29 cellular contexts compared by ENCODE assay signal in the genomic region with DNA sequence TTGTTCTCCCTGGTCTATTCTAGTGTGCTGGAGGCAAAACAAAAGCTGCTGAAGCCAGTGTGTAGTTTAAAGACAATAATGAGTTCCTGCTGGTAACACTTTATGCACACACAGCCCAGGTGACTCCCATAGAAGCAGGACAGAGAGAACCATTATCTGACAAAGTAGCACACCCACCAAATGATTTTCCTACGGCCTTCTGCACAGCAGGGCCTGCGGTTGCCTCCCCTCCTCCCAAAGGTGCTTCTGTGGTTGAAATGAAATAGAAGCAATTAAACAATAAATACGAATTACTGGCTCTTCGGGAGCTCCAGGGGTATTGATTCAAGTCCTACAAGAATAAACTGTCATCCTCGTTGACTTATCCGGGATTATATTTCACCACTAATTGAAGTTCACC.
DNase-seq lines count a peak whose midpoint lies in the region; ATAC-seq and TF ChIP-seq lines count a peak whose summit lies in the region.
"Had no signal": no experiment of that assay in that cellular context is flagged by ENCODE, and none has a peak within 500 bp of the region (broad histone marks: within the 10 kb centered on the region; RNA-seq: fewer than 3 reads in every experiment).

No MANE protein-coding gene starts in this region.

- no peak overlapping the region for H2BK15ac ChIP-seq in H9 (ENCODE audit: low read depth, low read length)

- H3K79me2 ChIP-seq in H9 (ENCODE audit: insufficient read depth, low read length) = no peaks in the 10 kb centered on the region
- H3K79me2 ChIP-seq: parathyroid adenoma had no signal

- H3K56ac ChIP-seq in H9 (ENCODE audit: insufficient read length, low read depth, low read length) = no peak overlapping the region

- no peak overlapping the region for H3K4me3 ChIP-seq in ascending aorta
- H3K4me3 ChIP-seq: adrenal gland, left ventricle myocardium inferior, Peyer's patch had no signal

- no peak overlapping the region for H4K5ac ChIP-seq in H9 (ENCODE audit: insufficient read length, low read depth, low read length)

- no peak overlapping the region for H3K4me2 ChIP-seq in H9 (ENCODE audit: insufficient read depth, insufficient read length, low read length)

- no peak overlapping the region for H3K18ac ChIP-seq in H9 (ENCODE audit: insufficient read length, low read depth, low read length)

- no peak overlapping the region for H2AK5ac ChIP-seq in H9 (ENCODE audit: insufficient read length, low read length)

- H3K23me2 ChIP-seq in H9 (ENCODE audit: insufficient read length, low read depth, low read length, poor library complexity, severe bottlenecking) = no peaks in the 10 kb centered on the region

- no peak overlapping the region for H3K9ac ChIP-seq in H9 (ENCODE audit: extremely low read depth, insufficient read length, low read length)
- H3K9ac ChIP-seq: parathyroid adenoma had no signal

- H3K27me3 Mint-ChIP-seq in H9 (ENCODE audit: low read depth) = peaks cover under 1% of the 10 kb centered on the region
- H3K27me3 Mint-ChIP-seq: activated CD4-positive, alpha-beta memory T cell treated with anti-CD3 and anti-CD28 coated beads, Interleukin-2, amount 10 ng/mL, durations not matched to agents 7 days and 5 days; stimulated activated memory B cell treated with anti-CD40 and anti-IgM and Interleukin-4, amounts not matched to agents 10 μg/mL and 1 μg/mL and 100 μg/mL, for 72 hours had no signal

- no peak overlapping the region for H3K27ac Mint-ChIP-seq in H9
- H3K27ac Mint-ChIP-seq: activated CD4-positive, alpha-beta memory T cell treated with anti-CD3 and anti-CD28 coated beads, Interleukin-2, amount 10 ng/mL, durations not matched to agents 7 days and 5 days; activated naive CD4-positive, alpha-beta T cell treated with anti-CD3 and anti-CD28 coated beads for 36 hours; brain; HFFc6; stimulated activated memory B cell treated with anti-CD40 and anti-IgM and Interleukin-4, amounts not matched to agents 10 μg/mL and 1 μg/mL and 100 μg/mL, for 72 hours; type B pancreatic cell had no signal

- H3K14ac ChIP-seq in H9 (ENCODE audit: insufficient read depth, low read length) = no peak overlapping the region

- no peak overlapping the region for H2AFZ ChIP-seq in H9 (ENCODE audit: low read length)
- H2AFZ ChIP-seq: parathyroid adenoma had no signal

- no peak overlapping the region for H3K23ac ChIP-seq in H9 (ENCODE audit: insufficient read length, low read depth, low read length)

- H4K91ac ChIP-seq in H9 (ENCODE audit: insufficient read length, low read depth, low read length) = no peak overlapping the region

- intact Hi-C loops in ascending aorta (cut with DNase I) = no loop called here

- no CpG with 5 or more reads among the region's 6 CpGs for WGBS in H9 (ENCODE audit: extremely low coverage, insufficient read length, low lambda C conversion rate)

- H2BK12ac ChIP-seq in H9 (ENCODE audit: insufficient read length, low read depth, low read length) = no peak overlapping the region

- no peak overlapping the region for H2BK5ac ChIP-seq in H9 (ENCODE audit: insufficient read length, low read length)

- no peak overlapping the region for H2BK120ac ChIP-seq in H9 (ENCODE audit: low read depth, low read length, poor library complexity, severe bottlenecking)

- H3K27ac ChIP-seq in H9 (ENCODE audit: insufficient read length, low read depth, low read length) = no peak overlapping the region
- no peak overlapping the region for H3K27ac ChIP-seq in ascending aorta
- H3K27ac ChIP-seq: adrenal gland, left ventricle myocardium inferior, parathyroid adenoma, Peyer's patch had no signal

- ATAC-seq in omental fat pad (ENCODE audit: low FRiP score) = no peak
- ATAC-seq: esophagus mucosa; stimulated activated memory B cell treated with anti-CD40 and anti-IgM and Interleukin-4, amounts not matched to agents 10 μg/mL and 1 μg/mL and 100 μg/mL, for 72 hours had no signal

- no peaks in the 10 kb centered on the region; a peak in 1 of 5 replicates for H3K9me3 Mint-ChIP-seq in H9
- H3K9me3 Mint-ChIP-seq: activated CD4-positive, alpha-beta memory T cell treated with anti-CD3 and anti-CD28 coated beads, Interleukin-2, amount 10 ng/mL, durations not matched to agents 7 days and 5 days; HFFc6 had no signal

- no peak overlapping the region for H3K4me3 Mint-ChIP-seq in H9
- H3K4me3 Mint-ChIP-seq: activated CD4-positive, alpha-beta memory T cell treated with anti-CD3 and anti-CD28 coated beads, Interleukin-2, amount 10 ng/mL, durations not matched to agents 7 days and 5 days; activated naive CD4-positive, alpha-beta T cell treated with anti-CD3 and anti-CD28 coated beads for 36 hours; brain; HFFc6; stimulated activated memory B cell treated with anti-CD40 and anti-IgM and Interleukin-4, amounts not matched to agents 10 μg/mL and 1 μg/mL and 100 μg/mL, for 72 hours; type B pancreatic cell had no signal

- H3K9me3 ChIP-seq in H9 (ENCODE audit: control insufficient read depth, low read depth, low read length) (no peaks in the 10 kb centered on the region), ascending aorta (no peaks in the 10 kb centered on the region)
- H3K9me3 ChIP-seq: adrenal gland, Caco-2, left ventricle myocardium inferior, Peyer's patch had no signal

- no peaks in the 10 kb centered on the region for H3K79me1 ChIP-seq in H9 (ENCODE audit: insufficient read depth, low read depth, low read length, poor library complexity, severe bottlenecking)

- H3K36me3 Mint-ChIP-seq in H9 (ENCODE audit: insufficient read depth in 1 of 3, low read depth in 3 of 3) = peaks cover 0 to 3% (median 0%) of the 10 kb centered on the region in 3 experiments; a peak in 2 of 7 replicates
- H3K36me3 Mint-ChIP-seq: brain, type B pancreatic cell had no signal

- no peaks in the 10 kb centered on the region for H3K36me3 ChIP-seq in ascending aorta
- H3K36me3 ChIP-seq: adrenal gland, left ventricle myocardium inferior, Peyer's patch had no signal

- TF ChIP-seq CTCF in H9 (conservative IDR thresholded peaks at IDR 0.05) (no peak), GM20000 (IDR thresholded peaks at IDR 0.05; ENCODE audit: extremely low read depth, missing control alignments) (no peak), omental fat pad (IDR thresholded peaks at IDR 0.05) (no peak), ascending aorta (IDR thresholded peaks at IDR 0.05) (no peak)

- H4K8ac ChIP-seq in H9 (replicated peaks; ENCODE audit: insufficient read length, low read depth, low read length) = no peak overlapping the region

- no peak overlapping the region for H3K4ac ChIP-seq in H9 (ENCODE audit: low read depth, low read length)

- H4K20me1 ChIP-seq in H9 (ENCODE audit: control insufficient read depth, insufficient read depth, insufficient read length) = no peaks in the 10 kb centered on the region

- H3T11ph ChIP-seq in H9 (ENCODE audit: low read length) = no peak overlapping the region

- H3K4me1 ChIP-seq in H9 (ENCODE audit: insufficient read depth, low read length) = peaks cover 2% of the 10 kb centered on the region
- no peaks in the 10 kb centered on the region for H3K4me1 ChIP-seq in ascending aorta
- H3K4me1 ChIP-seq: adrenal gland, Caco-2, left ventricle myocardium inferior, parathyroid adenoma, Peyer's patch had no signal

- H3K27me3 ChIP-seq in H9 (ENCODE audit: insufficient read depth, low read length) (no peaks in the 10 kb centered on the region; the same call in 1 of the 2 replicates), ascending aorta (no peaks in the 10 kb centered on the region)
- H3K27me3 ChIP-seq: adrenal gland, Peyer's patch had no signal

- no peak overlapping the region for H2BK20ac ChIP-seq in H9 (ENCODE audit: low read depth, low read length, poor library complexity, severe bottlenecking)

- DNase-seq in COR-L47 (lab: John Stamatoyannopoulos, UW) (peak; percentile 86), NCI-H1417 (lab: John Stamatoyannopoulos, UW) (peak; percentile 80 to 99 (median 93)), NCI-H2081 (lab: John Stamatoyannopoulos, UW) (peak; percentile 75 to 93), NCI-H69 (lab: John Stamatoyannopoulos, UW) (peak; percentile 99), H9 (no peak), GM20000 (ENCODE audit: low spot score) (no peak), omental fat pad (ENCODE audit: low spot score) (no peak), ascending aorta (ENCODE audit: low spot score in 2 of 2) (no peak)
- DNase-seq: 8988T; activated CD4-positive, alpha-beta memory T cell treated with anti-CD3 and anti-CD28 coated beads, Interleukin-2, amount 10 ng/mL, durations not matched to agents 7 days and 5 days; activated CD8-positive, alpha-beta memory T cell treated with anti-CD3 and anti-CD28 coated beads, Interleukin-2, amount 50 U/mL, for 4 hours; activated naive CD4-positive, alpha-beta T cell treated with anti-CD3 and anti-CD28 coated beads for 36 hours; adrenal gland; C1 segment of cervical spinal cord; Caco-2; HFFc6; left ventricle myocardium inferior; mesenchymal stem cell; NCI-H2171; NCI-H524; Peyer's patch; retina; SHP77; T-helper 2 cell had no signal

- peaks cover 17% of the 10 kb centered on the region in 2 experiments for H3K4me1 Mint-ChIP-seq in H9
- H3K4me1 Mint-ChIP-seq: activated CD4-positive, alpha-beta memory T cell treated with anti-CD3 and anti-CD28 coated beads, Interleukin-2, amount 10 ng/mL, durations not matched to agents 7 days and 5 days; brain; stimulated activated memory B cell treated with anti-CD40 and anti-IgM and Interleukin-4, amounts not matched to agents 10 μg/mL and 1 μg/mL and 100 μg/mL, for 72 hours had no signal

Comparison
In these comparisons a context has a peak if more than half of its experiments do, and no peak if none do; other contexts are left out.
1. DNase-seq: peak in COR-L47 (single experiment), NCI-H1417 (3 of 3), NCI-H2081 (2 of 2) and NCI-H69 (single experiment); none in H9 (single experiment), GM20000 (single experiment), omental fat pad (single experiment) and ascending aorta (0 of 2).